In the genomic region with DNA sequence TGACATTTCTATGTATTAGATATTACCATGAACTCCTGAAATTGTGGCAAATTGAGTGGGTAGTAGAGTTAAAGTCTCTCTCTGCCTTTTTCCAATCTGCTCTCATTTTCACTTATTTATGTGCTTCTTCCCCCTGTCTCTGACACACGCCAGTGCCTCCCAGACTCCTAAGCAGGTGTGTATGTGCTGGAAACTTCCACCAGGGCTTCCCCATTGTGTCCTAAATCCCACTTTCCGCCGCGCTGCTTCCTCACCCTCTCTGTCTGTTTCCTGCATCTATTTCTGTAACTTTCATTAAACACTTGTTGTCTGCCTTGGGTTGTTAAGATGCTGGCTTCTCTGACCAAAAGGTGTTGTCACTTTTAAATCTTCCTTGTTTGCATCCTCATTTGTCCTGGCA, we compare ENCODE assay signal across 27 cellular contexts.
DNase-seq lines count a peak whose midpoint lies in the region; ATAC-seq, FAIRE-seq and TF ChIP-seq lines count a peak whose summit lies in the region.
"Had no signal": no experiment of that assay in that cellular context is flagged by ENCODE, and none has a peak within 500 bp of the region (broad histone marks: within the 10 kb centered on the region; RNA-seq: fewer than 3 reads in every experiment).

No MANE protein-coding gene starts in this region.

- no peaks in the 10 kb centered on the region for H3K27me3 Mint-ChIP-seq in nephron progenitor cell (ENCODE audit: low read depth, poor library complexity)
- H3K27me3 Mint-ChIP-seq: activated CD4-positive, alpha-beta T cell treated with anti-CD3 and anti-CD28 coated beads, Interleukin-2, amount 10 ng/mL, durations not matched to agents 24 days and 14 days had no signal

- DNase-seq in GM12865 (ENCODE audit: low read depth) (no peak), bronchial epithelial cell (ENCODE audit: low read depth) (no peak), nephron progenitor cell (no peak), NCI-H510A (lab: John Stamatoyannopoulos, UW) (no peak), DMS 273 (lab: John Stamatoyannopoulos, UW; ENCODE audit: unreplicated experiment) (no peak)
- DNase-seq in activated effector memory CD4-positive, alpha-beta T cell treated with anti-CD3 and anti-CD28 coated beads, Interleukin-2, amount 50 U/mL, for 16 hours: no peak
- DNase-seq: activated CD4-positive, alpha-beta T cell treated with anti-CD3 and anti-CD28 coated beads, Interleukin-2, amount 10 ng/mL, durations not matched to agents 24 days and 14 days; activated naive CD4-positive, alpha-beta T cell treated with Interleukin-2 at 50 U/mL for 16 hours; activated T-cell treated with anti-CD3 and anti-CD28 coated beads, Interleukin-2, amount 50 U/mL, for 4 hours; esophagus squamous epithelium; KG1; occipital lobe; stimulated activated CD4-positive, alpha-beta T cell treated with anti-CD3 and anti-CD28 coated beads, Interleukin-12 subunit alpha, Interleukin-12 subunit beta, amount 100 ng/mL, for 4 hours; stimulated activated CD4-positive, alpha-beta T cell treated with anti-CD3 and anti-CD28 coated beads, Interleukin-4, amount 100 ng/mL, for 4 hours; stimulated activated naive CD4-positive, alpha-beta T cell; T-helper 2 cell; testis had no signal

- no peaks in the 10 kb centered on the region for H3K27me3 ChIP-seq in bronchial epithelial cell (ENCODE audit: control insufficient read depth, insufficient read depth, low read length)
- H3K27me3 ChIP-seq: adrenal gland, brain microvascular endothelial cell, esophagus squamous epithelium, testis, vagina had no signal

- peak overlapping the region; percentile 46; the same call in 1 of the 2 replicates for H3K27ac ChIP-seq in 22Rv1
- H3K27ac ChIP-seq: adrenal gland, brain microvascular endothelial cell, esophagus squamous epithelium, testis, vagina had no signal

- FAIRE-seq in bronchial epithelial cell (lab: Jason Lieb, UNC): peak; percentile 60
- FAIRE-seq: colon, D721Med, frontal cortex, H1, HTR-8/SVneo had no signal

- no peaks in the 10 kb centered on the region for H3K36me3 ChIP-seq in bronchial epithelial cell (ENCODE audit: control insufficient read depth, insufficient read depth, low read length)
- H3K36me3 ChIP-seq: adrenal gland, brain microvascular endothelial cell, esophagus squamous epithelium, vagina had no signal

- H3K27ac Mint-ChIP-seq in nephron progenitor cell: peak overlapping the region; percentile 63
- H3K27ac Mint-ChIP-seq: activated CD4-positive, alpha-beta T cell treated with anti-CD3 and anti-CD28 coated beads, Interleukin-2, amount 10 ng/mL, durations not matched to agents 24 days and 14 days had no signal

- peaks cover 19% of the 10 kb centered on the region for H3K9me3 Mint-ChIP-seq in nephron progenitor cell

- no peak for ATAC-seq in GM21423 (IDR thresholded peaks at IDR 0.05; ENCODE audit: unreplicated experiment)
- ATAC-seq: activated T-cell treated with anti-CD3 and anti-CD28 coated beads, Interleukin-2, amount 50 U/mL, for 4 hours had no signal

- peak overlapping the region; percentile 26 for H3K4me3 Mint-ChIP-seq in nephron progenitor cell
- H3K4me3 Mint-ChIP-seq: activated CD4-positive, alpha-beta T cell treated with anti-CD3 and anti-CD28 coated beads, Interleukin-2, amount 10 ng/mL, durations not matched to agents 24 days and 14 days; activated T-cell treated with anti-CD3 and anti-CD28 coated beads, Interleukin-2, amount 50 U/mL, for 4 hours had no signal

- H3K4me3 ChIP-seq in GM12865 (ENCODE audit: low read depth, low read length) (peak overlapping the region; percentile 16; the same call in 1 of the 2 replicates), bronchial epithelial cell (ENCODE audit: low read depth, low read length) (no peak overlapping the region)
- H3K4me3 ChIP-seq: adrenal gland, testis, vagina had no signal

- H3K4me1 Mint-ChIP-seq in nephron progenitor cell: peaks cover 37% of the 10 kb centered on the region
- H3K4me1 Mint-ChIP-seq: activated CD4-positive, alpha-beta T cell treated with anti-CD3 and anti-CD28 coated beads, Interleukin-2, amount 10 ng/mL, durations not matched to agents 24 days and 14 days had no signal

- TF ChIP-seq CTCF in 22Rv1 (IDR thresholded peaks at IDR 0.05): no peak
- no peak for TF ChIP-seq CTCF in GM12865 (IDR thresholded peaks at IDR 0.05; ENCODE audit: insufficient read depth, low read depth, low read length, missing control alignments)
- no peak for TF ChIP-seq CTCF in bronchial epithelial cell (IDR thresholded peaks at IDR 0.05; ENCODE audit: insufficient read depth, low read length, severe bottlenecking)
- TF ChIP-seq CTCF in nephron progenitor cell (IDR thresholded peaks at IDR 0.05): no peak

- H3K36me3 Mint-ChIP-seq in nephron progenitor cell (ENCODE audit: low read depth): peaks cover 9% of the 10 kb centered on the region
